ENCODE assay signal across 1 cellular context in the genomic region with DNA sequence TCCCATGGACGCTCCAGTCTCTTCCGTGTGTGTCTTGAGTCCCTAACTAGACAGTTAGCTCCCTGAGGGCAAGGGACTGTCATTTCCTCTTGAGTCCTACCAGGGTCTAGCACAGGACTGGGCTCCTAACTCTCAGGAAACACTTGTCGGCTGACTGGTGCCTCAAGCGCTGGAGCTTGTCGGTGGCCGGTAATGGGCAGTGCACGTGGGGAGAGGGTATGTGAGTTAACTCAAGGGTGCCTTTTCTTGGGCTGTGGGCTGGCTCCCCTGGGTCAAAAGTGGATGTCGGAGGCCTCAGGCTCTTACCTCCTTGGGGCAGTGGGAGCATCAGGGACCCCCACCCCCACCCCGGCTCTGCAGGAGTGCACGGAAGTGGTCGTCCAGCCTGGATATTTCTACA.
TF ChIP-seq lines count a peak whose summit lies in the region.

No MANE protein-coding gene starts in this region.

TF ChIP-seq in GM23338, 12 proteins besides CTCF, POLR2A, EP300 and RAD21 (continued from another document):
- TF ChIP-seq, protein P1, sequence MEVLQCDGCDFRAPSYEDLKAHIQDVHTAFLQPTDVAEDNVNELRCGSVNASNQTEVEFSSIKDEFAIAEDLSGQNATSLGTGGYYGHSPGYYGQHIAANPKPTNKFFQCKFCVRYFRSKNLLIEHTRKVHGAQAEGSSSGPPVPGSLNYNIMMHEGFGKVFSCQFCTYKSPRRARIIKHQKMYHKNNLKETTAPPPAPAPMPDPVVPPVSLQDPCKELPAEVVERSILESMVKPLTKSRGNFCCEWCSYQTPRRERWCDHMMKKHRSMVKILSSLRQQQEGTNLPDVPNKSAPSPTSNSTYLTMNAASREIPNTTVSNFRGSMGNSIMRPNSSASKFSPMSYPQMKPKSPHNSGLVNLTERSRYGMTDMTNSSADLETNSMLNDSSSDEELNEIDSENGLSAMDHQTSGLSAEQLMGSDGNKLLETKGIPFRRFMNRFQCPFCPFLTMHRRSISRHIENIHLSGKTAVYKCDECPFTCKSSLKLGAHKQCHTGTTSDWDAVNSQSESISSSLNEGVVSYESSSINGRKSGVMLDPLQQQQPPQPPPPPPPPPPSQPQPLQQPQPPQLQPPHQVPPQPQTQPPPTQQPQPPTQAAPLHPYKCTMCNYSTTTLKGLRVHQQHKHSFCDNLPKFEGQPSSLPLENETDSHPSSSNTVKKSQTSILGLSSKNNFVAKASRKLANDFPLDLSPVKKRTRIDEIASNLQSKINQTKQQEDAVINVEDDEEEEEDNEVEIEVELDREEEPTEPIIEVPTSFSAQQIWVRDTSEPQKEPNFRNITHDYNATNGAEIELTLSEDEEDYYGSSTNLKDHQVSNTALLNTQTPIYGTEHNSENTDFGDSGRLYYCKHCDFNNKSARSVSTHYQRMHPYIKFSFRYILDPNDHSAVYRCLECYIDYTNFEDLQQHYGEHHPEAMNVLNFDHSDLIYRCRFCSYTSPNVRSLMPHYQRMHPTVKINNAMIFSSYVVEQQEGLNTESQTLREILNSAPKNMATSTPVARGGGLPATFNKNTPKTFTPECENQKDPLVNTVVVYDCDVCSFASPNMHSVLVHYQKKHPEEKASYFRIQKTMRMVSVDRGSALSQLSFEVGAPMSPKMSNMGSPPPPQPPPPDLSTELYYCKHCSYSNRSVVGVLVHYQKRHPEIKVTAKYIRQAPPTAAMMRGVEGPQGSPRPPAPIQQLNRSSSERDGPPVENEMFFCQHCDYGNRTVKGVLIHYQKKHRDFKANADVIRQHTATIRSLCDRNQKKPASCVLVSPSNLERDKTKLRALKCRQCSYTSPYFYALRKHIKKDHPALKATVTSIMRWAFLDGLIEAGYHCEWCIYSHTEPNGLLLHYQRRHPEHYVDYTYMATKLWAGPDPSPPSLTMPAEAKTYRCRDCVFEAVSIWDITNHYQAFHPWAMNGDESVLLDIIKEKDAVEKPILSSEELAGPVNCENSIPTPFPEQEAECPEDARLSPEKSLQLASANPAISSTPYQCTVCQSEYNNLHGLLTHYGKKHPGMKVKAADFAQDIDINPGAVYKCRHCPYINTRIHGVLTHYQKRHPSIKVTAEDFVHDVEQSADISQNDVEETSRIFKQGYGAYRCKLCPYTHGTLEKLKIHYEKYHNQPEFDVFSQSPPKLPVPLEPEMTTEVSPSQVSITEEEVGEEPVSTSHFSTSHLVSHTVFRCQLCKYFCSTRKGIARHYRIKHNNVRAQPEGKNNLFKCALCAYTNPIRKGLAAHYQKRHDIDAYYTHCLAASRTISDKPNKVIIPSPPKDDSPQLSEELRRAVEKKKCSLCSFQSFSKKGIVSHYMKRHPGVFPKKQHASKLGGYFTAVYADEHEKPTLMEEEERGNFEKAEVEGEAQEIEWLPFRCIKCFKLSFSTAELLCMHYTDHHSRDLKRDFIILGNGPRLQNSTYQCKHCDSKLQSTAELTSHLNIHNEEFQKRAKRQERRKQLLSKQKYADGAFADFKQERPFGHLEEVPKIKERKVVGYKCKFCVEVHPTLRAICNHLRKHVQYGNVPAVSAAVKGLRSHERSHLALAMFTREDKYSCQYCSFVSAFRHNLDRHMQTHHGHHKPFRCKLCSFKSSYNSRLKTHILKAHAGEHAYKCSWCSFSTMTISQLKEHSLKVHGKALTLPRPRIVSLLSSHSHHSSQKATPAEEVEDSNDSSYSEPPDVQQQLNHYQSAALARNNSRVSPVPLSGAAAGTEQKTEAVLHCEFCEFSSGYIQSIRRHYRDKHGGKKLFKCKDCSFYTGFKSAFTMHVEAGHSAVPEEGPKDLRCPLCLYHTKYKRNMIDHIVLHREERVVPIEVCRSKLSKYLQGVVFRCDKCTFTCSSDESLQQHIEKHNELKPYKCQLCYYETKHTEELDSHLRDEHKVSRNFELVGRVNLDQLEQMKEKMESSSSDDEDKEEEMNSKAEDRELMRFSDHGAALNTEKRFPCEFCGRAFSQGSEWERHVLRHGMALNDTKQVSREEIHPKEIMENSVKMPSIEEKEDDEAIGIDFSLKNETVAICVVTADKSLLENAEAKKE (CRISPR knock-in tag; IDR thresholded peaks at IDR 0.05) = no peak
- TF ChIP-seq, protein P2, sequence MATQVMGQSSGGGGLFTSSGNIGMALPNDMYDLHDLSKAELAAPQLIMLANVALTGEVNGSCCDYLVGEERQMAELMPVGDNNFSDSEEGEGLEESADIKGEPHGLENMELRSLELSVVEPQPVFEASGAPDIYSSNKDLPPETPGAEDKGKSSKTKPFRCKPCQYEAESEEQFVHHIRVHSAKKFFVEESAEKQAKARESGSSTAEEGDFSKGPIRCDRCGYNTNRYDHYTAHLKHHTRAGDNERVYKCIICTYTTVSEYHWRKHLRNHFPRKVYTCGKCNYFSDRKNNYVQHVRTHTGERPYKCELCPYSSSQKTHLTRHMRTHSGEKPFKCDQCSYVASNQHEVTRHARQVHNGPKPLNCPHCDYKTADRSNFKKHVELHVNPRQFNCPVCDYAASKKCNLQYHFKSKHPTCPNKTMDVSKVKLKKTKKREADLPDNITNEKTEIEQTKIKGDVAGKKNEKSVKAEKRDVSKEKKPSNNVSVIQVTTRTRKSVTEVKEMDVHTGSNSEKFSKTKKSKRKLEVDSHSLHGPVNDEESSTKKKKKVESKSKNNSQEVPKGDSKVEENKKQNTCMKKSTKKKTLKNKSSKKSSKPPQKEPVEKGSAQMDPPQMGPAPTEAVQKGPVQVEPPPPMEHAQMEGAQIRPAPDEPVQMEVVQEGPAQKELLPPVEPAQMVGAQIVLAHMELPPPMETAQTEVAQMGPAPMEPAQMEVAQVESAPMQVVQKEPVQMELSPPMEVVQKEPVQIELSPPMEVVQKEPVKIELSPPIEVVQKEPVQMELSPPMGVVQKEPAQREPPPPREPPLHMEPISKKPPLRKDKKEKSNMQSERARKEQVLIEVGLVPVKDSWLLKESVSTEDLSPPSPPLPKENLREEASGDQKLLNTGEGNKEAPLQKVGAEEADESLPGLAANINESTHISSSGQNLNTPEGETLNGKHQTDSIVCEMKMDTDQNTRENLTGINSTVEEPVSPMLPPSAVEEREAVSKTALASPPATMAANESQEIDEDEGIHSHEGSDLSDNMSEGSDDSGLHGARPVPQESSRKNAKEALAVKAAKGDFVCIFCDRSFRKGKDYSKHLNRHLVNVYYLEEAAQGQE (IDR thresholded peaks at IDR 0.05; ENCODE audit: unreplicated experiment) = no peak
- TF ChIP-seq POLR2AphosphoS5 (IDR thresholded peaks at IDR 0.05; ENCODE audit: low read depth) (no peak), CREB1 (CRISPR knock-in tag; IDR thresholded peaks at IDR 0.05; ENCODE audit: low read depth) (no peak), EZH2 (IDR thresholded peaks at IDR 0.05; ENCODE audit: low read depth, unreplicated experiment) (no peak)
